Comparison of ENCODE assay signal across 28 cellular contexts in genomic region chr1:235573880-235574279, GRCh38.
"Had no signal": no experiment of that assay in that cellular context is flagged by ENCODE, and none has a peak within 500 bp of the region (broad histone marks: within the 10 kb centered on the region; RNA-seq: fewer than 3 reads in every experiment).

No MANE protein-coding gene starts in this region.

- ATAC-seq: effector memory CD8-positive, alpha-beta T cell; esophagus mucosa; foreskin keratinocyte; gastrocnemius medialis; gastroesophageal sphincter; heart left ventricle; heart right ventricle had no signal

- H3K4me1 ChIP-seq: colonic mucosa, esophagus muscularis mucosa, esophagus squamous epithelium, foreskin keratinocyte, gastrocnemius medialis, gastroesophageal sphincter, heart left ventricle, heart right ventricle had no signal

- H3K36me3 ChIP-seq: colonic mucosa, esophagus muscularis mucosa, esophagus squamous epithelium, gastrocnemius medialis, gastroesophageal sphincter, heart left ventricle, heart right ventricle had no signal

- H3K27ac ChIP-seq: colonic mucosa, coronary artery, dorsolateral prefrontal cortex, epithelial cell of prostate, esophagus muscularis mucosa, esophagus squamous epithelium, foreskin keratinocyte, gastrocnemius medialis, gastroesophageal sphincter, heart left ventricle, heart right ventricle had no signal

- H3K27me3 ChIP-seq: colonic mucosa, dorsolateral prefrontal cortex, esophagus muscularis mucosa, esophagus squamous epithelium, foreskin keratinocyte, gastrocnemius medialis, gastroesophageal sphincter, heart left ventricle, heart right ventricle had no signal

- H3K9me3 ChIP-seq: colonic mucosa, esophagus muscularis mucosa, esophagus squamous epithelium, gastrocnemius medialis, gastroesophageal sphincter, heart left ventricle, heart right ventricle had no signal

- H3K4me3 ChIP-seq: colonic mucosa, coronary artery, dorsolateral prefrontal cortex, esophagus muscularis mucosa, esophagus squamous epithelium, gastrocnemius medialis, gastroesophageal sphincter, heart left ventricle, heart right ventricle had no signal

- FAIRE-seq: endometrium, endothelial cell of umbilical vein, frontal cortex had no signal

- DNase-seq: colonic mucosa; cortex of kidney; dermis blood vessel endothelial cell; dorsolateral prefrontal cortex; effector CD4-positive, alpha-beta T cell; effector CD8-positive, alpha-beta T cell; effector memory CD4-positive, alpha-beta T cell; effector memory CD8-positive, alpha-beta T cell; endodermal cell; erythroblast; esophagus squamous epithelium; foreskin fibroblast; foreskin keratinocyte; foreskin melanocyte; gastrocnemius medialis; glutamatergic neuron; head of caudate nucleus; heart left ventricle; heart right ventricle; hippocampal formation had no signal
